1 cellular context compared by ENCODE assay signal in the genomic region with DNA sequence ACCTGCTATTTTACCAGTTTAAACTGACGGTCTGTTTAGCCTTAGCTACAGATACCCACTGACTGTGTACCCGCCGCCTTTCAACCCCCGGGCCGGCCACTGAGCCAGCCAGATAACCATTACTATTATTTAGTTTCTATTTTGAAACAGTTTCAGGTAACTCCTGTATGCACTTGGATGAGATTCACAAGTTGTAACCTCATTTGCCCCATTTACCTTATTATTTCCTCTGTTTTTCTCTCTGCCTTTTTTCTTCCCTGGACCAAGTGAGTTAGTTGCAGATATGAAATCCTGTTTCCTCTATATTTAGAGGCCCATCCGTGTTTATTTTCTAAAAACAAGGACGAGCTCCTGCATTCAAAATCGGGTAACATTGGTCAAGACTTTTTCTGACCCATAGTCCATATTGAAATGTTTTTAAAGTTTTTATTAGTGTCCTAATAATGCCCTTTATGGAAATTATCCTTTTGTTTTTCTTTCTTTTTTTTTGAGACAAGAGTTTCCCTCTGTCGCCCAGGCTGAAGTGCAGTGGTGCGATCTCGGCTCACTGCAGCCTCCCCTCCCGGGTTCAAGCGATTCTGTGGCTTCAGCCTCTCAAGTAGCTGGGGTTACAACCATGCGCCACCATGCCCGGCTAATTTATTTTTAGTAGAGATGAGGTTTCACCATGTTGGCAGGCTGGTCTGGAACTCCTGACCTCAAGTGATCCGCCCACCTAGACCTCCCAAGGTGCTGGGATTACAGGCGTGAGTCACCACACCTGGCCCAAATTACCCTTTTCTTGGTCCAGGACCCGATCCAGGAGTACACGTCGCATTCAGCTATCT.
A peak's percentile ranks its signal among the peaks of the same experiment; 100 is the strongest.
TF ChIP-seq lines count a peak whose summit lies in the region.

No MANE protein-coding gene starts in this region.

TF ChIP-seq in HepG2, 621 proteins besides CTCF, POLR2A, EP300 and RAD21 (continued from another document):
- TF ChIP-seq ZNF580 (CRISPR knock-in tag; IDR thresholded peaks at IDR 0.05; ENCODE audit: borderline replicate concordance, low read depth) = 0 out of 2 replicates have a peak, but pooled peaks have one; percentile 43
- no peak for TF ChIP-seq CREB1 (IDR thresholded peaks at IDR 0.05)
- TF ChIP-seq CREB1 (CRISPR knock-in tag; IDR thresholded peaks at IDR 0.05) = peak; percentile 90
- TF ChIP-seq AKNA (CRISPR knock-in tag; IDR thresholded peaks at IDR 0.05; ENCODE audit: borderline replicate concordance) = 0 out of 2 replicates have a peak, but pooled peaks have one; percentile 11
- peak; percentile 91 for TF ChIP-seq KDM5A (IDR thresholded peaks at IDR 0.05; ENCODE audit: borderline replicate concordance, low read length)
- TF ChIP-seq CCDC6 (CRISPR knock-in tag; IDR thresholded peaks at IDR 0.05) = no peak
- TF ChIP-seq, protein P1, sequence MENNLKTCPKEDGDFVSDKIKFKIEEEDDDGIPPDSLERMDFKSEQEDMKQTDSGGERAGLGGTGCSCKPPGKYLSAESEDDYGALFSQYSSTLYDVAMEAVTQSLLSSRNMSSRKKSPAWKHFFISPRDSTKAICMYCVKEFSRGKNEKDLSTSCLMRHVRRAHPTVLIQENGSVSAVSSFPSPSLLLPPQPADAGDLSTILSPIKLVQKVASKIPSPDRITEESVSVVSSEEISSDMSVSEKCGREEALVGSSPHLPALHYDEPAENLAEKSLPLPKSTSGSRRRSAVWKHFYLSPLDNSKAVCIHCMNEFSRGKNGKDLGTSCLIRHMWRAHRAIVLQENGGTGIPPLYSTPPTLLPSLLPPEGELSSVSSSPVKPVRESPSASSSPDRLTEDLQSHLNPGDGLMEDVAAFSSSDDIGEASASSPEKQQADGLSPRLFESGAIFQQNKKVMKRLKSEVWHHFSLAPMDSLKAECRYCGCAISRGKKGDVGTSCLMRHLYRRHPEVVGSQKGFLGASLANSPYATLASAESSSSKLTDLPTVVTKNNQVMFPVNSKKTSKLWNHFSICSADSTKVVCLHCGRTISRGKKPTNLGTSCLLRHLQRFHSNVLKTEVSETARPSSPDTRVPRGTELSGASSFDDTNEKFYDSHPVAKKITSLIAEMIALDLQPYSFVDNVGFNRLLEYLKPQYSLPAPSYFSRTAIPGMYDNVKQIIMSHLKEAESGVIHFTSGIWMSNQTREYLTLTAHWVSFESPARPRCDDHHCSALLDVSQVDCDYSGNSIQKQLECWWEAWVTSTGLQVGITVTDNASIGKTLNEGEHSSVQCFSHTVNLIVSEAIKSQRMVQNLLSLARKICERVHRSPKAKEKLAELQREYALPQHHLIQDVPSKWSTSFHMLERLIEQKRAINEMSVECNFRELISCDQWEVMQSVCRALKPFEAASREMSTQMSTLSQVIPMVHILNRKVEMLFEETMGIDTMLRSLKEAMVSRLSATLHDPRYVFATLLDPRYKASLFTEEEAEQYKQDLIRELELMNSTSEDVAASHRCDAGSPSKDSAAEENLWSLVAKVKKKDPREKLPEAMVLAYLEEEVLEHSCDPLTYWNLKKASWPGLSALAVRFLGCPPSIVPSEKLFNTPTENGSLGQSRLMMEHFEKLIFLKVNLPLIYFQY (CRISPR knock-in tag; IDR thresholded peaks at IDR 0.05; ENCODE audit: borderline replicate concordance) = no peak
- peak; percentile 91 for TF ChIP-seq ATF1 (CRISPR knock-in tag; IDR thresholded peaks at IDR 0.05)
- no peak for TF ChIP-seq FOXA1 (IDR thresholded peaks at IDR 0.05)
- TF ChIP-seq FOXA1 (CRISPR knock-in tag; IDR thresholded peaks at IDR 0.05) = no peak
- no peak for TF ChIP-seq ZNF7 (CRISPR knock-in tag; IDR thresholded peaks at IDR 0.05)
- peak; percentile 86 for TF ChIP-seq DNMT3B (CRISPR knock-in tag; conservative IDR thresholded peaks at IDR 0.05)
- 0 out of 2 replicates have a peak, but pooled peaks have one; percentile 3 for TF ChIP-seq ZNF615 (CRISPR knock-in tag; IDR thresholded peaks at IDR 0.05; ENCODE audit: borderline replicate concordance)
- 0 out of 2 replicates have a peak, but pooled peaks have one; percentile 3 for TF ChIP-seq TP53 (CRISPR knock-in tag; conservative IDR thresholded peaks at IDR 0.05)
- TF ChIP-seq SMYD3 (CRISPR knock-in tag; IDR thresholded peaks at IDR 0.05) = 0 out of 2 replicates have a peak, but pooled peaks have one; percentile 19
- TF ChIP-seq SCMH1 (CRISPR knock-in tag; IDR thresholded peaks at IDR 0.05; ENCODE audit: borderline replicate concordance) = no peak
- 0 out of 2 replicates have a peak, but pooled peaks have one; percentile 19 for TF ChIP-seq ZNF577 (CRISPR knock-in tag; IDR thresholded peaks at IDR 0.05; ENCODE audit: borderline replicate concordance, low read depth)
- TF ChIP-seq, protein P2, sequence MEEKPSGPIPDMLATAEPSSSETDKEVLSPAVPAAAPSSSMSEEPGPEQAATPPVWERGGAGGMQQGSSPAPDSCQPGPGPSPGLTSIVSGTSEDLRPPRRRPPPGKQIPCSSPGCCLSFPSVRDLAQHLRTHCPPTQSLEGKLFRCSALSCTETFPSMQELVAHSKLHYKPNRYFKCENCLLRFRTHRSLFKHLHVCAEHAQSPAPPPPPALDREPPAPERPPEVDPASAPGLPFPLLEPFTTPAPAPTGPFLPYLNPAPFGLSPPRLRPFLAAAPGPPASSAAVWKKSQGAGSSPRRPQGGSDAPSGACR (CRISPR knock-in tag; IDR thresholded peaks at IDR 0.05) = peak; percentile 16
- TF ChIP-seq TEF (CRISPR knock-in tag; IDR thresholded peaks at IDR 0.05) = 0 out of 2 replicates have a peak, but pooled peaks have one; percentile 5
- no peak for TF ChIP-seq ZNF431 (CRISPR knock-in tag; IDR thresholded peaks at IDR 0.05; ENCODE audit: borderline replicate concordance, low read depth)
- peak; percentile 9; the same call in 1 of the 2 replicates for TF ChIP-seq MEF2D (CRISPR knock-in tag; IDR thresholded peaks at IDR 0.05)
- TF ChIP-seq ZNF484 (CRISPR knock-in tag; IDR thresholded peaks at IDR 0.05; ENCODE audit: borderline replicate concordance, low read depth) = peak; percentile 80; the same call in 1 of the 2 replicates
- TF ChIP-seq ZC3H4 (CRISPR knock-in tag; IDR thresholded peaks at IDR 0.05; ENCODE audit: borderline replicate concordance) = peak; percentile 4; the same call in 1 of the 2 replicates
- no peak for TF ChIP-seq HHEX (CRISPR knock-in tag; IDR thresholded peaks at IDR 0.05)
- TF ChIP-seq GATA4 (IDR thresholded peaks at IDR 0.05; ENCODE audit: borderline replicate concordance, low read depth) = 0 out of 2 replicates have a peak, but pooled peaks have one; percentile 17
